Comparison of ENCODE assay signal across 15 cellular contexts in genomic region chr5:54062958-54063357, GRCh38.
DNase-seq lines count a peak whose midpoint lies in the region; ATAC-seq, FAIRE-seq and TF ChIP-seq lines count a peak whose summit lies in the region.
"Had no signal": no experiment of that assay in that cellular context is flagged by ENCODE, and none has a peak within 500 bp of the region (broad histone marks: within the 10 kb centered on the region; RNA-seq: fewer than 3 reads in every experiment).

No MANE protein-coding gene starts in this region.

- no peaks in the 10 kb centered on the region for H3K9me2 ChIP-seq in GM23248 (ENCODE audit: insufficient read depth)

- peak overlapping the region; percentile 60 for H3K9ac ChIP-seq in GM23248
- peak overlapping the region; percentile 61 for H3K9ac ChIP-seq in astrocyte (ENCODE audit: low read length)
- no peak overlapping the region for H3K9ac ChIP-seq in smooth muscle cell (ENCODE audit: low read depth)

- FAIRE-seq in astrocyte (lab: Jason Lieb, UNC), result peak; percentile 98

- H4K20me1 ChIP-seq in GM23248 (ENCODE audit: insufficient read depth) (no peaks in the 10 kb centered on the region), astrocyte (ENCODE audit: insufficient read depth, low read length) (no peaks in the 10 kb centered on the region), smooth muscle cell (ENCODE audit: low read depth) (no peaks in the 10 kb centered on the region)

- TF ChIP-seq CTCF in astrocyte (IDR thresholded peaks at IDR 0.05; ENCODE audit: insufficient read depth, low read depth, low read length) (no peak), foreskin keratinocyte (conservative IDR thresholded peaks at IDR 0.05) (no peak), smooth muscle cell (IDR thresholded peaks at IDR 0.05; ENCODE audit: borderline replicate concordance, insufficient read depth, poor library complexity, severe bottlenecking) (no peak)

- H3K9me3 Mint-ChIP-seq in astrocyte (ENCODE audit: unreplicated experiment), result no peaks in the 10 kb centered on the region
- H3K9me3 Mint-ChIP-seq: activated T-cell treated with anti-CD3 and anti-CD28 coated beads, Interleukin-2, amount 50 U/mL, for 24 hours; natural killer cell; stimulated activated naive CD8-positive, alpha-beta T cell treated with anti-CD3 and anti-CD28 coated beads, Interleukin-15, amount 100 ng/mL, for 72 hours had no signal

- H3F3A ChIP-seq in GM23248 (ENCODE audit: insufficient read depth), result peaks cover 37% of the 10 kb centered on the region
- peaks cover 9% of the 10 kb centered on the region for H3F3A ChIP-seq in smooth muscle cell (ENCODE audit: low read depth)

- in situ Hi-C loops in GM23248 (cut with MboI), result no loop called here

- no peaks in the 10 kb centered on the region for H3K36me3 ChIP-seq in GM23248 (ENCODE audit: low read depth)
- H3K36me3 ChIP-seq in astrocyte (ENCODE audit: insufficient read depth, low read length), result no peaks in the 10 kb centered on the region
- H3K36me3 ChIP-seq in smooth muscle cell (ENCODE audit: low read depth), result no peaks in the 10 kb centered on the region
- H3K36me3 ChIP-seq: adrenal gland had no signal

- H3K27ac ChIP-seq in GM23248 (peak overlapping the region; percentile 86), astrocyte (ENCODE audit: low read depth, low read length) (peak overlapping the region; percentile 83), foreskin keratinocyte (no peak overlapping the region), smooth muscle cell (ENCODE audit: low read depth) (peak overlapping the region; percentile 37)
- H3K27ac ChIP-seq: adrenal gland had no signal

- H3K9me3 ChIP-seq in GM23248 (ENCODE audit: low read depth), result no peaks in the 10 kb centered on the region
- H3K9me3 ChIP-seq in astrocyte (ENCODE audit: insufficient read depth, low read depth, low read length), result no peaks in the 10 kb centered on the region
- H3K9me3 ChIP-seq in smooth muscle cell (replicated peaks; ENCODE audit: low read depth), result no peaks in the 10 kb centered on the region
- H3K9me3 ChIP-seq: adrenal gland had no signal

- DNase-seq in GM23248, result peak; percentile 74
- DNase-seq in astrocyte (ENCODE audit: low read depth), result peak; percentile 87
- DNase-seq in foreskin keratinocyte, result peak; percentile 78 to 86
- DNase-seq in smooth muscle cell (lab: John Stamatoyannopoulos, UW; ENCODE audit: unreplicated experiment), result no peak
- no peak for DNase-seq in putamen (ENCODE audit: low spot score)
- DNase-seq in GM19238 (ENCODE audit: insufficient read length, low spot score), result no peak
- DNase-seq: activated CD4-positive, alpha-beta T cell treated with anti-CD3 and anti-CD28 coated beads for 1 hour; activated T-cell treated with anti-CD3 and anti-CD28 coated beads, Interleukin-2, amount 50 U/mL, for 24 hours; adrenal gland; natural killer cell; NCI-H1105; stimulated activated naive CD8-positive, alpha-beta T cell treated with anti-CD3 and anti-CD28 coated beads, Interleukin-15, amount 100 ng/mL, for 72 hours; T-helper 1 cell had no signal

- ATAC-seq in foreskin keratinocyte (peak; percentile 78), HG02970 (IDR thresholded peaks at IDR 0.05; ENCODE audit: low FRiP score, unreplicated experiment) (no peak)
- ATAC-seq: left lobe of liver; natural killer cell; stimulated activated naive CD8-positive, alpha-beta T cell treated with anti-CD3 and anti-CD28 coated beads, Interleukin-15, amount 100 ng/mL, for 72 hours had no signal

- H3K4me2 ChIP-seq in GM23248 (ENCODE audit: unreplicated experiment) (peak overlapping the region; percentile 75), astrocyte (ENCODE audit: low read length) (peak overlapping the region; percentile 75), smooth muscle cell (peak overlapping the region; percentile 51)

- 1 to 2% methylated on average over 3 of the region's 3 CpGs for WGBS in GM23248 (ENCODE audit: low coverage in 1 of 2, low lambda C conversion rate in 2 of 2, missing lambda C conversion rate in 2 of 2), 2 experiments
- WGBS in smooth muscle cell (ENCODE audit: low lambda C conversion rate), result 10% methylated on average over 3 of the region's 3 CpGs

- H3K36me3 Mint-ChIP-seq in astrocyte (ENCODE audit: low read depth, unreplicated experiment), result no peaks in the 10 kb centered on the region
- H3K36me3 Mint-ChIP-seq: natural killer cell had no signal

- H3K79me2 ChIP-seq in GM23248 (ENCODE audit: insufficient read depth) (no peaks in the 10 kb centered on the region), astrocyte (ENCODE audit: insufficient read depth, low read length) (no peaks in the 10 kb centered on the region), smooth muscle cell (ENCODE audit: low read depth) (no peaks in the 10 kb centered on the region)

- H3K4me3 ChIP-seq in GM23248 (peak overlapping the region; percentile 55), astrocyte (ENCODE audit: insufficient read depth, low read depth, low read length) (peak overlapping the region; percentile 26), smooth muscle cell (no peak overlapping the region)
- H3K4me3 ChIP-seq: adrenal gland had no signal

- no peaks in the 10 kb centered on the region for H3K27me3 Mint-ChIP-seq in astrocyte (ENCODE audit: low read depth, unreplicated experiment)
- H3K27me3 Mint-ChIP-seq: activated T-cell treated with anti-CD3 and anti-CD28 coated beads, Interleukin-2, amount 50 U/mL, for 24 hours; stimulated activated naive CD8-positive, alpha-beta T cell treated with anti-CD3 and anti-CD28 coated beads, Interleukin-15, amount 100 ng/mL, for 72 hours had no signal

- H3K4me1 ChIP-seq in GM23248 (ENCODE audit: insufficient read depth) (peaks cover 36% of the 10 kb centered on the region), astrocyte (ENCODE audit: insufficient read depth, low read length) (peaks cover 16% of the 10 kb centered on the region), foreskin keratinocyte (peaks cover 23% of the 10 kb centered on the region), smooth muscle cell (ENCODE audit: low read depth) (peaks cover 16% of the 10 kb centered on the region)
- H3K4me1 ChIP-seq: adrenal gland had no signal

- no peaks in the 10 kb centered on the region for H3K27me3 ChIP-seq in GM23248 (replicated peaks; ENCODE audit: insufficient read depth)
- H3K27me3 ChIP-seq in astrocyte (ENCODE audit: insufficient read depth, low read length), result no peaks in the 10 kb centered on the region
- H3K27me3 ChIP-seq in foreskin keratinocyte, result no peaks in the 10 kb centered on the region
- H3K27me3 ChIP-seq in smooth muscle cell (ENCODE audit: low read depth), result no peaks in the 10 kb centered on the region
- H3K27me3 ChIP-seq: adrenal gland had no signal

- peak overlapping the region; percentile 91 for H3K27ac Mint-ChIP-seq in astrocyte (ENCODE audit: unreplicated experiment)
- H3K27ac Mint-ChIP-seq: activated T-cell treated with anti-CD3 and anti-CD28 coated beads, Interleukin-2, amount 50 U/mL, for 24 hours; natural killer cell; stimulated activated naive CD8-positive, alpha-beta T cell treated with anti-CD3 and anti-CD28 coated beads, Interleukin-15, amount 100 ng/mL, for 72 hours had no signal

- H2AFZ ChIP-seq in GM23248, result peak overlapping the region; percentile 42
- peak overlapping the region; percentile 19 for H2AFZ ChIP-seq in astrocyte (ENCODE audit: low read depth, low read length)
- no peak overlapping the region for H2AFZ ChIP-seq in smooth muscle cell (ENCODE audit: low read depth)

- peaks cover 26% of the 10 kb centered on the region for H3K4me1 Mint-ChIP-seq in astrocyte (ENCODE audit: low read depth, unreplicated experiment)
- H3K4me1 Mint-ChIP-seq: stimulated activated naive CD8-positive, alpha-beta T cell treated with anti-CD3 and anti-CD28 coated beads, Interleukin-15, amount 100 ng/mL, for 72 hours had no signal

- no peak overlapping the region for H3K4me3 Mint-ChIP-seq in astrocyte (ENCODE audit: unreplicated experiment)
- H3K4me3 Mint-ChIP-seq: activated T-cell treated with anti-CD3 and anti-CD28 coated beads, Interleukin-2, amount 50 U/mL, for 24 hours; natural killer cell; stimulated activated naive CD8-positive, alpha-beta T cell treated with anti-CD3 and anti-CD28 coated beads, Interleukin-15, amount 100 ng/mL, for 72 hours had no signal

Comparison
In these comparisons a context has a peak if more than half of its experiments do, and no peak if none do; other contexts are left out.
1. DNase-seq: peak in GM23248 (single experiment), astrocyte (single experiment) and foreskin keratinocyte (2 of 2); none in smooth muscle cell (single experiment), putamen (single experiment) and GM19238 (single experiment).
2. Peak in every context shown above with its lines, with median percentiles within 50 percentile points of each other: H3K4me2 ChIP-seq.